8 cellular contexts compared by ENCODE assay signal in genomic region chr15:40340740-40341400, GRCh38. TPM values are rescaled to one million over a fixed set of nuclear protein-coding genes. Genes with fewer than 3 reads are reported as not detected.
DNase-seq lines count a peak whose midpoint lies in the region; ATAC-seq and TF ChIP-seq lines count a peak whose summit lies in the region.

TSS of gene CCDC9B (minus strand) at chr15:40340939. CDS start at chr15:40340819, 120 bp downstream.

- ATAC-seq in esophagus mucosa, result peak; percentile 66
- ATAC-seq in GM18519 (IDR thresholded peaks at IDR 0.05; ENCODE audit: low FRiP score, unreplicated experiment), result no peak
- no peak for ATAC-seq in HG03521 (IDR thresholded peaks at IDR 0.05; ENCODE audit: unreplicated experiment)

- H3K9ac ChIP-seq in mucosa of stomach (ENCODE audit: low read length), result peak within 1 kb of the TSS; percentile 64

- peak within 1 kb of the TSS; percentile 58 for H3K4me3 ChIP-seq in AG04449 (ENCODE audit: low read depth, low read length)
- H3K4me3 ChIP-seq in SJCRH30, result peak within 1 kb of the TSS; percentile 56
- peak within 1 kb of the TSS; percentile 33 for H3K4me3 ChIP-seq in mucosa of stomach (ENCODE audit: low read length)

- CTCF ChIA-PET in AG04449 (lab: Yijun Ruan, JAX), result interaction anchor here (0.8 to 21.8 kb wide), 10 partner anchors 12 to 166 kb away, joined by 4 to 385 read pairs (median 86); partner anchors contain the start of genes DISP2, INAFM2, PHGR1 and PLCB2

- no peak for DNase-seq in AG04449 (ENCODE audit: low read depth, low spot score)
- peak; percentile 53 for DNase-seq in KBM-7
- DNase-seq in SJCRH30, result peak; percentile 88 to 89
- DNase-seq in activated CD4-positive, alpha-beta T cell treated with anti-CD3 and anti-CD28 coated beads, Interleukin-2, amount 50 U/mL, for 48 hours, result no peak

- no peak for TF ChIP-seq CTCF in AG04449 (IDR thresholded peaks at IDR 0.05; ENCODE audit: insufficient read depth, low read length, missing control alignments)

- H3K36me3 ChIP-seq in SJCRH30 (no peaks in the 10 kb centered on the region), mucosa of stomach (ENCODE audit: control insufficient read depth, insufficient read depth, low read length) (no peaks in the 10 kb centered on the region)

- in situ Hi-C loops in KBM-7 (cut with MboI; ENCODE audit: low pct_unique_long_range_greater_than_20kb, low sequenced_read_pairs), result no loop called here

- H3K9me3 ChIP-seq in SJCRH30 (replicated peaks), result no peaks in the 10 kb centered on the region
- H3K9me3 ChIP-seq in mucosa of stomach (ENCODE audit: control insufficient read depth, low read length), result no peaks in the 10 kb centered on the region

- POLR2A ChIA-PET in AG04449 (lab: Yijun Ruan, JAX), result interaction anchor here (0.5 to 5.2 kb wide), 4 partner anchors 11 to 1450 kb away, joined by 3 to 81 read pairs (median 8); partner anchors contain the start of gene INAFM2

- H3K27me3 ChIP-seq in SJCRH30 (no peaks in the 10 kb centered on the region), mucosa of stomach (ENCODE audit: control insufficient read depth, insufficient read depth, low read length) (no peaks in the 10 kb centered on the region)

- peak within 1 kb of the TSS; percentile 91 for H3K27ac ChIP-seq in SJCRH30

- peaks cover 47% of the 10 kb centered on the region for H3K4me1 ChIP-seq in SJCRH30
- H3K4me1 ChIP-seq in mucosa of stomach (ENCODE audit: control insufficient read depth, insufficient read depth, low read length), result peaks cover 83% of the 10 kb centered on the region

RNA-seq across cellular contexts. Expression of gene CCDC9B, which starts in this region (rescaled TPM):
- 2.4 and 3.2 TPM in 2 replicates for total RNA-seq in SJCRH30 (2014; rRNA removed; shearing (Covaris generic))
- 21.3 TPM for total RNA-seq in esophagus mucosa

Comparison
In these comparisons a context has a peak if more than half of its experiments do, and no peak if none do; other contexts are left out.
1. DNase-seq: peak in KBM-7 (single experiment) and SJCRH30 (2 of 2); none in AG04449 (single experiment) and activated CD4-positive, alpha-beta T cell treated with anti-CD3 and anti-CD28 coated beads, Interleukin-2, amount 50 U/mL, for 48 hours (0 of 2).
2. Peak in every context shown above with its lines, with median percentiles within 50 percentile points of each other: H3K4me3 ChIP-seq.